8 cellular contexts compared by ENCODE assay signal in the genomic region with DNA sequence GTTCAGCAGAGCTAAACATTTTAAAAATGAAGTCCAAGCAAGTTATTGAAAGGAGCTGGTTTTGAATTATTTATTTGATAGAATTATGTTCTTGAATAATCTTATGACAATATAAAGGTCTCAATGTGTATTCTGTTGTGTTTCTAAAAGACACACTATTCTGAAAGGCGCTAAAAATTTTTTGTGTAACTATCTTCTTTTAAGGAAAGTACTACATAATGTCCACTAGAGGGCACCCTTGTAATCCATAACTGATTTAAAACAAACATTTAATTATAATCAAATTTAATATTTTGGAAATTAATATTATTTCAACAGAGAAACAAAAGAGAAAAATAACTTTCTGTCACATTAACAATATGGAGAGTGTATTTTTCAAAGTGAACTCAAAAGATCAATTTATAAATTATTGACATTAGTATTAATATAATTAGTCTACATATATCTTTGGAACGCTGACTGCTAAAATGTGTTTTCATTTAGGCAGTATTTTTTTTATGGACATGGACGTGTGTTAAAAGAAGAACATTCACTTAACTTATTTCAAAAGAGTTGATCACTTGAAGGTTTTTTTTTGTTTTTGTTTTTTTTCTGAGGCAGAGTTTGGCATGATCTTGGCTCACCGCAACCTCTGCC.
DNase-seq lines count a peak whose midpoint lies in the region; ATAC-seq and TF ChIP-seq lines count a peak whose summit lies in the region.

No MANE protein-coding gene starts in this region.

- no peak overlapping the region for H3K4me3 Mint-ChIP-seq in chondrocyte (ENCODE audit: unreplicated experiment)
- no peak overlapping the region for H3K4me3 Mint-ChIP-seq in activated T-helper 17 cell treated with anti-CD3 and anti-CD28 coated beads, Interleukin-2, amount 50 U/mL, for 72 hours
- no peak overlapping the region for H3K4me3 Mint-ChIP-seq in activated CD4-positive, alpha-beta memory T cell treated with anti-CD3 and anti-CD28 coated beads for 36 hours

- H3K27me3 Mint-ChIP-seq in chondrocyte (ENCODE audit: low read depth), result no peaks in the 10 kb centered on the region
- no peaks in the 10 kb centered on the region for H3K27me3 Mint-ChIP-seq in activated T-helper 17 cell treated with anti-CD3 and anti-CD28 coated beads, Interleukin-2, amount 50 U/mL, for 72 hours
- no peaks in the 10 kb centered on the region for H3K27me3 Mint-ChIP-seq in activated CD4-positive, alpha-beta memory T cell treated with anti-CD3 and anti-CD28 coated beads for 36 hours

- intact Hi-C loops in activated CD4-positive, alpha-beta memory T cell treated with anti-CD3 and anti-CD28 coated beads for 36 hours (cut with micrococcal nuclease), result loop anchor here (1.0 to 10.0 kb wide), 2 partner anchors 342 to 628 kb away; partner anchors contain the start of gene NEK7

- H3K27ac Mint-ChIP-seq in chondrocyte (ENCODE audit: unreplicated experiment), result no peak overlapping the region
- H3K27ac Mint-ChIP-seq in activated T-helper 17 cell treated with anti-CD3 and anti-CD28 coated beads, Interleukin-2, amount 50 U/mL, for 72 hours, result no peak overlapping the region
- no peak overlapping the region for H3K27ac Mint-ChIP-seq in activated CD4-positive, alpha-beta memory T cell treated with anti-CD3 and anti-CD28 coated beads for 36 hours

- no peaks in the 10 kb centered on the region for H3K4me1 Mint-ChIP-seq in chondrocyte (ENCODE audit: low read depth)
- no peaks in the 10 kb centered on the region for H3K4me1 Mint-ChIP-seq in activated T-helper 17 cell treated with anti-CD3 and anti-CD28 coated beads, Interleukin-2, amount 50 U/mL, for 72 hours
- H3K4me1 Mint-ChIP-seq in activated CD4-positive, alpha-beta memory T cell treated with anti-CD3 and anti-CD28 coated beads for 36 hours (ENCODE audit: low read depth), result no peaks in the 10 kb centered on the region

- no peak overlapping the region for H3K27ac ChIP-seq in neural cell (ENCODE audit: low read length)

- no peaks in the 10 kb centered on the region for H4K20me1 ChIP-seq in neural cell (ENCODE audit: insufficient read depth)

- H3K27me3 ChIP-seq in neural cell (ENCODE audit: insufficient read depth, low read depth, low read length), result no peaks in the 10 kb centered on the region

- POLR2A ChIA-PET in activated CD4-positive, alpha-beta memory T cell treated with anti-CD3 and anti-CD28 coated beads for 36 hours (lab: Charles Lee), result interaction anchor here (0.6 kb wide), 1 partner anchor 41 kb away, joined by 3 read pairs; no protein-coding TSS in a partner anchor

- H3K4me3 ChIP-seq in neural cell (ENCODE audit: low read length), result no peak overlapping the region

- no peaks in the 10 kb centered on the region for H3K79me2 ChIP-seq in neural cell (replicated peaks; ENCODE audit: insufficient read depth, low read length)

- no peaks in the 10 kb centered on the region for H3K9me3 Mint-ChIP-seq in chondrocyte (ENCODE audit: low read depth)
- H3K9me3 Mint-ChIP-seq in activated T-helper 17 cell treated with anti-CD3 and anti-CD28 coated beads, Interleukin-2, amount 50 U/mL, for 72 hours, result no peaks in the 10 kb centered on the region
- H3K9me3 Mint-ChIP-seq in activated CD4-positive, alpha-beta memory T cell treated with anti-CD3 and anti-CD28 coated beads for 36 hours, result no peaks in the 10 kb centered on the region

- peak; percentile 17 for DNase-seq in Ammon's horn (ENCODE audit: low spot score)
- DNase-seq in GM20000 (ENCODE audit: low spot score), result peak; percentile 7
- peak; percentile 15 to 74 for DNase-seq in NCI-H446 (lab: John Stamatoyannopoulos, UW)
- DNase-seq in chondrocyte (ENCODE audit: low spot score), result no peak
- no peak for DNase-seq in NCI-H226
- DNase-seq in activated CD4-positive, alpha-beta memory T cell treated with anti-CD3 and anti-CD28 coated beads for 36 hours, result no peak

- peak; percentile 70 for TF ChIP-seq RAD21 in neural cell (conservative IDR thresholded peaks at IDR 0.05)

- no peak for ATAC-seq in activated T-helper 17 cell treated with anti-CD3 and anti-CD28 coated beads, Interleukin-2, amount 50 U/mL, for 72 hours (replicated peaks)

- no peaks in the 10 kb centered on the region for H3K36me3 ChIP-seq in neural cell (ENCODE audit: insufficient read depth, low read length)

- CTCF ChIA-PET in activated CD4-positive, alpha-beta memory T cell treated with anti-CD3 and anti-CD28 coated beads for 36 hours (lab: Charles Lee), result interaction anchor here (0.6 to 3.6 kb wide), 18 partner anchors 8 to 839 kb away, joined by 3 to 29 read pairs (median 4); no protein-coding TSS in a partner anchor

- TF ChIP-seq EP300 in neural cell (conservative IDR thresholded peaks at IDR 0.05; ENCODE audit: poor library complexity, severe bottlenecking), result no peak

- no peaks in the 10 kb centered on the region for H3K9me2 ChIP-seq in neural cell (ENCODE audit: insufficient read depth, low read length)

- H3K9me3 ChIP-seq in neural cell (ENCODE audit: low read length), result no peaks in the 10 kb centered on the region

- H2AFZ ChIP-seq in neural cell (ENCODE audit: low read depth, low read length), result no peak overlapping the region

- no peaks in the 10 kb centered on the region for H3K36me3 Mint-ChIP-seq in chondrocyte (ENCODE audit: low read depth)
- H3K36me3 Mint-ChIP-seq in activated T-helper 17 cell treated with anti-CD3 and anti-CD28 coated beads, Interleukin-2, amount 50 U/mL, for 72 hours (ENCODE audit: low read depth), result no peaks in the 10 kb centered on the region
- no peaks in the 10 kb centered on the region for H3K36me3 Mint-ChIP-seq in activated CD4-positive, alpha-beta memory T cell treated with anti-CD3 and anti-CD28 coated beads for 36 hours

- TF ChIP-seq CTCF in GM20000 (IDR thresholded peaks at IDR 0.05; ENCODE audit: extremely low read depth, missing control alignments), result no peak
- peak; percentile 98 for TF ChIP-seq CTCF in chondrocyte (IDR thresholded peaks at IDR 0.05)
- peak; percentile 67 for TF ChIP-seq CTCF in neural cell (IDR thresholded peaks at IDR 0.05; ENCODE audit: poor library complexity, severe bottlenecking)

- H3K9ac ChIP-seq in neural cell (ENCODE audit: low read length), result no peak overlapping the region

- H3K4me2 ChIP-seq in neural cell (ENCODE audit: low read length), result no peak overlapping the region

- no peaks in the 10 kb centered on the region for H3F3A ChIP-seq in neural cell (ENCODE audit: insufficient read depth, low read length, poor library complexity, severe bottlenecking)

TF ChIP-seq in neural cell, 6 proteins besides CTCF, POLR2A, EP300 and RAD21:
- no peak for TF ChIP-seq EZH2 (IDR thresholded peaks at IDR 0.05; ENCODE audit: borderline replicate concordance, insufficient read depth, low read length, poor library complexity, severe bottlenecking)
- TF ChIP-seq TAF1 (IDR thresholded peaks at IDR 0.05; ENCODE audit: low read depth), result no peak
- peak; percentile 68 for TF ChIP-seq SMC3 (conservative IDR thresholded peaks at IDR 0.05; ENCODE audit: poor library complexity)

Comparison
In these comparisons a context has a peak if more than half of its experiments do, and no peak if none do; other contexts are left out.
1. DNase-seq: peak in Ammon's horn (single experiment), GM20000 (single experiment) and NCI-H446 (2 of 2); none in chondrocyte (single experiment), NCI-H226 (single experiment) and activated CD4-positive, alpha-beta memory T cell treated with anti-CD3 and anti-CD28 coated beads for 36 hours (single experiment).